ENCODE assay signal across 8 cellular contexts in genomic region chr20:20664795-20665194, GRCh38. TPM values are rescaled to one million over a fixed set of nuclear protein-coding genes. Genes with fewer than 3 reads are reported as not detected.
DNase-seq lines count a peak whose midpoint lies in the region; ATAC-seq and TF ChIP-seq lines count a peak whose summit lies in the region.

No MANE protein-coding gene starts in this region.

- DNase-seq in DMS153 (lab: John Stamatoyannopoulos, UW) (peak; percentile 26), MM.1S (peak; percentile 37), SK-N-DZ (ENCODE audit: low spot score) (peak; percentile 41), fibroblast of the conjunctiva (ENCODE audit: low read depth) (peak; percentile 3), progenitor cell of endocrine pancreas (ENCODE audit: low spot score, unreplicated experiment) (no peak), hepatic stellate cell (ENCODE audit: low spot score) (no peak)
- DNase-seq in effector memory CD4-positive, alpha-beta T cell, result no peak

- no peaks in the 10 kb centered on the region for H3K9me2 ChIP-seq in MM.1S (replicated peaks; ENCODE audit: insufficient read depth, low read length)

- H3K79me2 ChIP-seq in MM.1S (ENCODE audit: low read length), result no peaks in the 10 kb centered on the region

- H4K20me1 ChIP-seq in MM.1S (ENCODE audit: insufficient read depth, low read length), result no peaks in the 10 kb centered on the region

- H2AFZ ChIP-seq in MM.1S (ENCODE audit: low read length), result no peak overlapping the region

- H3K4me2 ChIP-seq in MM.1S (ENCODE audit: low read depth, low read length), result no peak overlapping the region

- H3K27ac Mint-ChIP-seq in progenitor cell of endocrine pancreas, result no peak overlapping the region

- TF ChIP-seq CTCF in MM.1S (IDR thresholded peaks at IDR 0.05; ENCODE audit: low read length) (peak; percentile 57), progenitor cell of endocrine pancreas (IDR thresholded peaks at IDR 0.05; ENCODE audit: unreplicated experiment) (peak; percentile 57)

- no peaks in the 10 kb centered on the region for H3K27me3 Mint-ChIP-seq in progenitor cell of endocrine pancreas

- H3K9ac ChIP-seq in MM.1S (ENCODE audit: low read length), result no peak overlapping the region

- 0 out of 2 replicates have a peak, but pooled peaks cover 5% of the 10 kb centered on the region for H3F3A ChIP-seq in MM.1S (ENCODE audit: insufficient read depth, low read length)

- no peak overlapping the region for H3K4me3 Mint-ChIP-seq in progenitor cell of endocrine pancreas (ENCODE audit: low read depth)

- ATAC-seq in GM21381 (IDR thresholded peaks at IDR 0.05; ENCODE audit: unreplicated experiment), result peak; percentile 50

- peaks cover 5% of the 10 kb centered on the region for H3K4me1 Mint-ChIP-seq in progenitor cell of endocrine pancreas (ENCODE audit: low read depth)

- no peaks in the 10 kb centered on the region for H3K36me3 ChIP-seq in MM.1S (replicated peaks; ENCODE audit: insufficient read depth, low read length)
- H3K36me3 ChIP-seq in effector memory CD4-positive, alpha-beta T cell (ENCODE audit: control insufficient read depth, insufficient read depth, low read length), result no peaks in the 10 kb centered on the region

- H3K9me3 Mint-ChIP-seq in progenitor cell of endocrine pancreas (ENCODE audit: low read depth), result no peaks in the 10 kb centered on the region

- H3K36me3 Mint-ChIP-seq in progenitor cell of endocrine pancreas (ENCODE audit: insufficient read depth), result peaks cover under 1% of the 10 kb centered on the region

- H3K4me1 ChIP-seq in MM.1S (ENCODE audit: low read length), result peaks cover 12% of the 10 kb centered on the region
- no peaks in the 10 kb centered on the region for H3K4me1 ChIP-seq in effector memory CD4-positive, alpha-beta T cell (ENCODE audit: control insufficient read depth, insufficient read depth, low read length, poor library complexity, severe bottlenecking)

- no peaks in the 10 kb centered on the region for H3K9me3 ChIP-seq in MM.1S (replicated peaks; ENCODE audit: insufficient read depth, low read length)
- H3K9me3 ChIP-seq in effector memory CD4-positive, alpha-beta T cell (ENCODE audit: control insufficient read depth, low read length), result no peaks in the 10 kb centered on the region

- no peaks in the 10 kb centered on the region for H3K27me3 ChIP-seq in MM.1S (replicated peaks; ENCODE audit: insufficient read depth, low read length)
- H3K27me3 ChIP-seq in effector memory CD4-positive, alpha-beta T cell (replicated peaks; ENCODE audit: control insufficient read depth, insufficient read depth, low read length, poor library complexity, severe bottlenecking), result no peaks in the 10 kb centered on the region

- H3K4me3 ChIP-seq in MM.1S (ENCODE audit: low read length), result no peak overlapping the region
- no peak overlapping the region for H3K4me3 ChIP-seq in effector memory CD4-positive, alpha-beta T cell (ENCODE audit: insufficient read depth, low read depth, low read length, poor library complexity, severe bottlenecking)

- H3K27ac ChIP-seq in MM.1S (ENCODE audit: low read length), result no peak overlapping the region
- H3K27ac ChIP-seq in effector memory CD4-positive, alpha-beta T cell (ENCODE audit: insufficient read depth, low read length, poor library complexity, severe bottlenecking), result no peak overlapping the region

RNA-seq across cellular contexts. Expression of gene RALGAPA2, which starts 47.6 kb away (rescaled TPM):
- 14.7 and 14.8 TPM in 2 replicates for polyA plus RNA-seq in SK-N-DZ (2014; cell fraction: cytosol; rRNA removed)
- polyA plus RNA-seq in SK-N-DZ (2014; cell fraction: nucleus; rRNA removed), result 19.2 and 30.1 TPM in 2 replicates
- 103 and 109 TPM in 2 replicates for total RNA-seq in progenitor cell of endocrine pancreas

Comparison
In these comparisons a context has a peak if more than half of its experiments do, and no peak if none do; other contexts are left out.
1. DNase-seq: peak in DMS153 (single experiment), MM.1S (single experiment), SK-N-DZ (single experiment) and fibroblast of the conjunctiva (single experiment); none in progenitor cell of endocrine pancreas (single experiment), hepatic stellate cell (single experiment) and effector memory CD4-positive, alpha-beta T cell (0 of 3).